In the genomic region with DNA sequence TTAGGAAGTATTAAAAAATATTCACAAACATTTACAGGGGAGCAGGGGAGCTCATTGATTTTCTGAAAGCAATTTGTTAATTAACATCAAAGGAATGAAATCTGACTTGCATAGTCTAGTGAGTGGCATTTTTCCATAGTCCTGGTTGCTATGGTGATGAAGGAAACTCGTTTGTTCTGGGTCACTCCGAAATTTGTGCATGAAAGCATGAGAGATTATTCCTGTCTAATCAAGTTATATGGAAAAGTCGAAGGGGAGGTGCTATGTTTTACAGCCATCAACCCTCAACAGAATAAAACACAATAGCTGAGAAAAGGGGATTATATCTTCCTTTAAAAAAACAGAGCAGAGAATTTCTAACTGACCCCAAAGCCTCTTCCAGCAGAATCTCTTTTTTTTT, we compare ENCODE assay signal across 7 cellular contexts.
"Had no signal": no experiment of that assay in that cellular context is flagged by ENCODE, and none has a peak within 500 bp of the region (broad histone marks: within the 10 kb centered on the region; RNA-seq: fewer than 3 reads in every experiment).

No MANE protein-coding gene starts in this region.

- H3K9ac ChIP-seq: GM23248 had no signal

- H3K27ac ChIP-seq: GM23248 had no signal

- ATAC-seq: K562 had no signal

- H3K4me3 ChIP-seq: GM23248, K562 had no signal

- DNase-seq: GM23248, GOT3, H7, HCEC 1CT, IMR-90, KG1 had no signal

- H2AFZ ChIP-seq: GM23248 had no signal
